ENCODE assay signal across 1 cellular context in the genomic region with DNA sequence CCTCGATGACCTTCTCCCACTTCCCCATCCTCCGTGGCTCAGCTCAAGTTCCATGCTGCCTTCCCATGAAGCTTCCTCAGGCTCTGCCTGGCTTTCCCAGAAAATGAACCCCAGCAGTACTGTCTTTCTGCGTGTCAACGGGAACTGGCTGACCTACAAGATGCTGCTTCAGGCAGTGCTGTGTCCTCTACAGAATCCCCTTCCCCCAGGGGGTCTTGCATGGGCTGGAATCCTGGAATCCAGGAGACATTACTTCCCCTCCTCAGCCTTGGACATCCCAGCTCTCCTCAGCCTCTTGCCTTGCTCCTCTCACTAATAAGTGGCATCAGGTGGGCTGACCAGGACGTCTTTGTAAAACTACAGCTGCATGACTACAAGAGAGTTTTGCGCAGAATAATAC.
TF ChIP-seq lines count a peak whose summit lies in the region.

No MANE protein-coding gene starts in this region.

TF ChIP-seq in A549, 52 proteins besides CTCF, POLR2A, EP300 and RAD21 (continued from another document):
- TF ChIP-seq, protein P1, sequence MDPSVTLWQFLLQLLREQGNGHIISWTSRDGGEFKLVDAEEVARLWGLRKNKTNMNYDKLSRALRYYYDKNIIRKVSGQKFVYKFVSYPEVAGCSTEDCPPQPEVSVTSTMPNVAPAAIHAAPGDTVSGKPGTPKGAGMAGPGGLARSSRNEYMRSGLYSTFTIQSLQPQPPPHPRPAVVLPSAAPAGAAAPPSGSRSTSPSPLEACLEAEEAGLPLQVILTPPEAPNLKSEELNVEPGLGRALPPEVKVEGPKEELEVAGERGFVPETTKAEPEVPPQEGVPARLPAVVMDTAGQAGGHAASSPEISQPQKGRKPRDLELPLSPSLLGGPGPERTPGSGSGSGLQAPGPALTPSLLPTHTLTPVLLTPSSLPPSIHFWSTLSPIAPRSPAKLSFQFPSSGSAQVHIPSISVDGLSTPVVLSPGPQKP (IDR thresholded peaks at IDR 0.05; ENCODE audit: low read depth, low read length) = no peak
- TF ChIP-seq RNF2 (IDR thresholded peaks at IDR 0.05; ENCODE audit: borderline replicate concordance, low read depth) = no peak
TF ChIP-seq in A549: peak in this region for 0.
